ENCODE assay signal across 9 cellular contexts in genomic region chr1:230068952-230069684, GRCh38. TPM values are rescaled to one million over a fixed set of nuclear protein-coding genes. Genes with fewer than 3 reads are reported as not detected.
A peak's percentile ranks its signal among the peaks of the same experiment; 100 is the strongest.
DNase-seq lines count a peak whose midpoint lies in the region; ATAC-seq, FAIRE-seq and TF ChIP-seq lines count a peak whose summit lies in the region.
"Had no signal": no experiment of that assay in that cellular context is flagged by ENCODE, and none has a peak within 500 bp of the region (broad histone marks: within the 10 kb centered on the region; RNA-seq: fewer than 3 reads in every experiment).

No MANE protein-coding gene starts in this region.

- H3K36me3 ChIP-seq in SJSA1 (peaks cover 8% of the 10 kb centered on the region; the same call in 1 of the 2 replicates), pancreas (no peaks in the 10 kb centered on the region)
- H3K36me3 ChIP-seq: neutrophil had no signal

- H3K4me1 ChIP-seq in SJSA1 (replicated peaks) (peaks cover 44% of the 10 kb centered on the region), pancreas (peaks cover 16 to 45% (median 32%) of the 10 kb centered on the region in 3 donors)

- no peaks in the 10 kb centered on the region for H3K27me3 ChIP-seq in SJSA1 (replicated peaks)
- H3K27me3 ChIP-seq in pancreas = no peaks in the 10 kb centered on the region

- TF ChIP-seq CTCF in AG09309 (IDR thresholded peaks at IDR 0.05; ENCODE audit: control insufficient read depth, insufficient read depth, low read depth, low read length, missing control alignments) (no peak), epithelial cell of esophagus (IDR thresholded peaks at IDR 0.05; ENCODE audit: insufficient read depth, low read depth, low read length, missing control alignments) (no peak), pancreas (IDR thresholded peaks at IDR 0.05) (no peak)

- TF ChIP-seq POLR2A in GM12892 (IDR thresholded peaks at IDR 0.05; ENCODE audit: low read depth, low read length) = no peak

- intact Hi-C loops in pancreas (cut with DNase I) = no loop called here

- H3K27ac ChIP-seq in SJSA1 (no peak overlapping the region), pancreas (peak overlapping the region in 3 of 4 donors; percentile 83 to 88 (median 86))

- FAIRE-seq in GM12892 (lab: Jason Lieb, UNC) (peak; percentile 72), pancreas (lab: Jason Lieb, UNC) (no peak)

- H3K4me3 ChIP-seq in AG09309 (ENCODE audit: control insufficient read depth, low read depth, low read length) = peak overlapping the region; percentile 73
- peak overlapping the region; percentile 77 for H3K4me3 ChIP-seq in SJSA1
- peak overlapping the region; percentile 71 for H3K4me3 ChIP-seq in epithelial cell of esophagus (ENCODE audit: low read length)
- peak overlapping the region in 3 of 4 donors; percentile 65 to 96 (median 88) for H3K4me3 ChIP-seq in pancreas

- H3K9me3 ChIP-seq in SJSA1 (replicated peaks) (no peaks in the 10 kb centered on the region), pancreas (no peaks in the 10 kb centered on the region)
- H3K9me3 ChIP-seq: neutrophil had no signal

- ATAC-seq in pancreas (peak in 3 of 4 donors; percentile 12 to 24 (median 19)), GM21529 (IDR thresholded peaks at IDR 0.05; ENCODE audit: unreplicated experiment) (no peak), HG02884 (IDR thresholded peaks at IDR 0.05; ENCODE audit: unreplicated experiment) (no peak), GM18907 (IDR thresholded peaks at IDR 0.05; ENCODE audit: unreplicated experiment) (no peak)

- WGBS in pancreas, 2 donors = 14 to 21% methylated on average over 13 of the region's 13 CpGs

- DNase-seq in AG09309 (ENCODE audit: low read depth) (no peak), GM12892 (ENCODE audit: insufficient read length) (no peak), SJSA1 (ENCODE audit: low read depth in 1 of 2, low spot score in 2 of 2) (peak in 1 of 2 experiments; percentile 26), epithelial cell of esophagus (ENCODE audit: low read depth) (peak; percentile 32), pancreas (peak in 2 of 6 donors; percentile 43 to 54)

RNA-seq across cellular contexts. Expression of gene GALNT2, which starts 2.1 kb away (rescaled TPM):
- polyA plus RNA-seq in GM12892 (2012; ENCODE audit: missing spikeins) = 12.8 TPM
- 54.6 and 62.5 TPM in 2 replicates for total RNA-seq in SJSA1 (2014; rRNA removed; shearing (Covaris generic))
- total RNA-seq in pancreas = 100 to 1,000 TPM in 1 of 6 donors, 10 to 100 TPM in 5; 50.7 to 118 (median 71.3) TPM
- polyA plus RNA-seq in pancreas = 10 to 100 TPM; 18.3 to 24.2 TPM

Comparison
In these comparisons a context has a peak if more than half of its experiments do, and no peak if none do; other contexts are left out.
1. ATAC-seq: peak in pancreas (3 of 4); none in GM21529 (single experiment), HG02884 (single experiment) and GM18907 (single experiment).
2. Peak in every context shown above with its lines, with median percentiles within 50 percentile points of each other: H3K4me3 ChIP-seq.